ENCODE assay signal across 10 cellular contexts in genomic region chr1:198220428-198220827, GRCh38.
DNase-seq lines count a peak whose midpoint lies in the region; ATAC-seq and TF ChIP-seq lines count a peak whose summit lies in the region.
"Had no signal": no experiment of that assay in that cellular context is flagged by ENCODE, and none has a peak within 500 bp of the region (broad histone marks: within the 10 kb centered on the region; RNA-seq: fewer than 3 reads in every experiment).

No MANE protein-coding gene starts in this region.

- no peaks in the 10 kb centered on the region for H3K36me3 ChIP-seq in naive thymus-derived CD4-positive, alpha-beta T cell (ENCODE audit: control insufficient read depth in 2 of 3, insufficient read depth in 3 of 3, low read length in 3 of 3)
- no peaks in the 10 kb centered on the region for H3K36me3 ChIP-seq in testis (ENCODE audit: low read depth, missing control alignments)

- TF ChIP-seq CTCF in cardiac fibroblast (IDR thresholded peaks at IDR 0.05; ENCODE audit: low read depth, low read length) (no peak), testis (IDR thresholded peaks at IDR 0.05) (no peak)

- H3K4me1 Mint-ChIP-seq in naive thymus-derived CD4-positive, alpha-beta T cell = peaks cover 8 to 56% (median 39%) of the 10 kb centered on the region in 7 donors

- no peaks in the 10 kb centered on the region for H3K4me1 ChIP-seq in naive thymus-derived CD4-positive, alpha-beta T cell (ENCODE audit: control insufficient read depth in 2 of 2, insufficient read depth in 2 of 2, low read length in 2 of 2)
- H3K4me1 ChIP-seq in testis = no peaks in the 10 kb centered on the region

- in situ Hi-C loops in Caki2 (cut with HindIII; ENCODE audit: low pct_unique_long_range_greater_than_20kb, low sequenced_read_pairs) = no loop called here

- CTCF ChIA-PET in naive thymus-derived CD4-positive, alpha-beta T cell (lab: Charles Lee) = no interaction called here

- H3K36me3 Mint-ChIP-seq in naive thymus-derived CD4-positive, alpha-beta T cell = peaks cover 0 to 37% (median 31%) of the 10 kb centered on the region in 5 donors

- TF ChIP-seq POLR2A in testis (IDR thresholded peaks at IDR 0.05) = no peak

- ATAC-seq in left lobe of liver (peak; percentile 46), HG03095 (IDR thresholded peaks at IDR 0.05; ENCODE audit: unreplicated experiment) (no peak)
- no peak for ATAC-seq in naive thymus-derived CD4-positive, alpha-beta T cell

- intact Hi-C loops in naive thymus-derived CD4-positive, alpha-beta T cell (cut with micrococcal nuclease) = loop anchor here in 1 of 2 donors (2.0 to 5.0 kb wide), 2 partner anchors 16 to 33 kb away; no protein-coding TSS in a partner anchor
- intact Hi-C loops in testis (cut with DNase I; ENCODE audit: low total_unique reads) = no loop called here

- no peak overlapping the region for H3K27ac ChIP-seq in naive thymus-derived CD4-positive, alpha-beta T cell (ENCODE audit: low read depth, low read length)
- no peak overlapping the region for H3K27ac ChIP-seq in testis

- POLR2A ChIA-PET in naive thymus-derived CD4-positive, alpha-beta T cell (lab: Charles Lee) = no interaction called here

- H3K4me3 Mint-ChIP-seq in naive thymus-derived CD4-positive, alpha-beta T cell = no peak overlapping the region
- H3K4me3 Mint-ChIP-seq: CD4-positive, alpha-beta T cell had no signal

- H3K27me3 Mint-ChIP-seq in naive thymus-derived CD4-positive, alpha-beta T cell = no peaks in the 10 kb centered on the region
- H3K27me3 Mint-ChIP-seq: CD4-positive, alpha-beta T cell had no signal

- peaks cover 0 to 26% (median 6%) of the 10 kb centered on the region in 11 donors for H3K9me3 Mint-ChIP-seq in naive thymus-derived CD4-positive, alpha-beta T cell

- H3K4me3 ChIP-seq in cardiac fibroblast (replicated peaks in 1 of 2; ENCODE audit: low read depth in 2 of 2, low read length in 2 of 2) = no peak overlapping the region
- no peak overlapping the region for H3K4me3 ChIP-seq in naive thymus-derived CD4-positive, alpha-beta T cell (ENCODE audit: low read length)
- H3K4me3 ChIP-seq in testis = no peak overlapping the region

- no peaks in the 10 kb centered on the region for H3K27me3 ChIP-seq in naive thymus-derived CD4-positive, alpha-beta T cell (ENCODE audit: control insufficient read depth in 2 of 2, insufficient read depth in 2 of 2, low read length in 2 of 2)
- no peaks in the 10 kb centered on the region for H3K27me3 ChIP-seq in testis

- H3K9me3 ChIP-seq in naive thymus-derived CD4-positive, alpha-beta T cell (ENCODE audit: control insufficient read depth in 2 of 3, low read length in 3 of 3) = no peaks in the 10 kb centered on the region
- no peaks in the 10 kb centered on the region for H3K9me3 ChIP-seq in testis

- DNase-seq in Caki2 (ENCODE audit: low read depth) = peak; percentile 77
- peak; percentile 12 for DNase-seq in NCI-H2196 treated with DMSO at 0.1 percent for 48 hours (lab: John Stamatoyannopoulos, UW; ENCODE audit: unreplicated experiment)
- peak; percentile 89 to 92 for DNase-seq in cardiac fibroblast (ENCODE audit: low read depth in 2 of 2)
- DNase-seq in left lobe of liver (ENCODE audit: low spot score) = no peak
- DNase-seq in naive thymus-derived CD4-positive, alpha-beta T cell = no peak
- DNase-seq in testis = no peak
- DNase-seq in RKO (ENCODE audit: low spot score) = no peak
- DNase-seq: CD4-positive, alpha-beta T cell; glutamatergic neuron had no signal

- H3K27ac Mint-ChIP-seq in naive thymus-derived CD4-positive, alpha-beta T cell = peak overlapping the region in 3 of 9 donors; percentile 4 to 69 (median 19)
- H3K27ac Mint-ChIP-seq: CD4-positive, alpha-beta T cell had no signal

- WGBS in testis, 2 donors = 64 to 82% methylated on average over 1 of the region's 1 CpG

Comparison
In these comparisons a context has a peak if more than half of its experiments do, and no peak if none do; other contexts are left out.
1. DNase-seq: peak in Caki2 (single experiment), NCI-H2196 treated with DMSO at 0.1 percent for 48 hours (single experiment) and cardiac fibroblast (2 of 2); none in left lobe of liver (single experiment), naive thymus-derived CD4-positive, alpha-beta T cell (0 of 9), testis (single experiment) and RKO (single experiment).